In the genomic region with DNA sequence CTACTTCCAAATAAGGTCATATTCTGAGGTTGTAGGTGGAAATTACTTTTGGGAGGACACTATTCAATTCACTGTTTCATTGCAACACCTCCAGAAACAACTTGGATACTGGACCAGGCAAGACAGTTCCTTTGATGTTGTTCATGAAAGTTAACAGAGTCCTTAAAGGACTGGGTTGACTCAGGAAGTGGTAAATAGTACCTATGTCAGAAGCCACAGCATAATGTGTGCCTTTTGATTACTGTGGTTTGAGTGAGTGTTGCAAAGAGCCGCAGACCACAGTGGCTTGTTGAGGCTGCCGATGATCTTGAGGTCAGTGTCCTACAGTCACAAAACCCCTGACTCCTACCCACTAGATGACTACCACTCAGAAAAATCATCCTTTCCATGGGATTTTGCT, we compare ENCODE assay signal across 8 cellular contexts. TPM values are rescaled to one million over a fixed set of nuclear protein-coding genes. Genes with fewer than 3 reads are reported as not detected.
DNase-seq lines count a peak whose midpoint lies in the region; ATAC-seq and TF ChIP-seq lines count a peak whose summit lies in the region.

No MANE protein-coding gene starts in this region.

- H3K4me3 Mint-ChIP-seq in activated CD4-positive, alpha-beta T cell treated with anti-CD3 and anti-CD28 coated beads for 36 hours = no peak overlapping the region
- no peak overlapping the region for H3K4me3 Mint-ChIP-seq in Calu3 (ENCODE audit: low read depth, unreplicated experiment)

- CTCF ChIA-PET in activated CD4-positive, alpha-beta T cell treated with anti-CD3 and anti-CD28 coated beads for 36 hours (lab: Charles Lee) = no interaction called here
- CTCF ChIA-PET in Calu3 (lab: Charles Lee) = no interaction called here

- H3K4me3 ChIP-seq in smooth muscle cell = no peak overlapping the region
- no peak overlapping the region for H3K4me3 ChIP-seq in dorsolateral prefrontal cortex

- peak; percentile 75 for DNase-seq in activated CD4-positive, alpha-beta T cell treated with anti-CD3 and anti-CD28 coated beads for 36 hours
- DNase-seq in myocyte (ENCODE audit: low read depth) (peak; percentile 92), smooth muscle cell (lab: John Stamatoyannopoulos, UW; ENCODE audit: unreplicated experiment) (no peak), midbrain (lab: John Stamatoyannopoulos, UW) (no peak), dorsolateral prefrontal cortex (no peak), Calu3 (no peak)

- no peak overlapping the region for H3K27ac Mint-ChIP-seq in activated CD4-positive, alpha-beta T cell treated with anti-CD3 and anti-CD28 coated beads for 36 hours
- H3K27ac Mint-ChIP-seq in Calu3 (ENCODE audit: unreplicated experiment) = no peak overlapping the region

- no peaks in the 10 kb centered on the region for H3K9me3 ChIP-seq in smooth muscle cell (replicated peaks; ENCODE audit: low read depth)

- H4K20me1 ChIP-seq in smooth muscle cell (ENCODE audit: low read depth) = no peaks in the 10 kb centered on the region

- H3K4me1 Mint-ChIP-seq in activated CD4-positive, alpha-beta T cell treated with anti-CD3 and anti-CD28 coated beads for 36 hours = peaks cover 9% of the 10 kb centered on the region
- peaks cover 19% of the 10 kb centered on the region for H3K4me1 Mint-ChIP-seq in Calu3 (ENCODE audit: low read depth, unreplicated experiment)

- H3K27ac ChIP-seq in smooth muscle cell (ENCODE audit: low read depth) (no peak overlapping the region), dorsolateral prefrontal cortex (no peak overlapping the region)

- no peaks in the 10 kb centered on the region for H3K36me3 Mint-ChIP-seq in activated CD4-positive, alpha-beta T cell treated with anti-CD3 and anti-CD28 coated beads for 36 hours (ENCODE audit: low read depth)
- H3K36me3 Mint-ChIP-seq in Calu3 (ENCODE audit: insufficient read depth, unreplicated experiment) = no peaks in the 10 kb centered on the region

- ATAC-seq in GM19455 (IDR thresholded peaks at IDR 0.05; ENCODE audit: unreplicated experiment) = peak; percentile 89
- ATAC-seq in HG03354 (IDR thresholded peaks at IDR 0.05; ENCODE audit: poor library complexity, severe bottlenecking, unreplicated experiment) = peak; percentile 98
- peak; percentile 92 for ATAC-seq in activated CD4-positive, alpha-beta T cell treated with anti-CD3 and anti-CD28 coated beads for 36 hours

- no peak overlapping the region for H3K9ac ChIP-seq in smooth muscle cell (ENCODE audit: low read depth)

- POLR2A ChIA-PET in activated CD4-positive, alpha-beta T cell treated with anti-CD3 and anti-CD28 coated beads for 36 hours (lab: Charles Lee) = no interaction called here

- H3K36me3 ChIP-seq in smooth muscle cell (ENCODE audit: low read depth) = no peaks in the 10 kb centered on the region

- H3K9me3 Mint-ChIP-seq in activated CD4-positive, alpha-beta T cell treated with anti-CD3 and anti-CD28 coated beads for 36 hours (ENCODE audit: low read depth) = no peaks in the 10 kb centered on the region
- H3K9me3 Mint-ChIP-seq in Calu3 (ENCODE audit: low read depth, unreplicated experiment) = peaks cover 2% of the 10 kb centered on the region

- H3K27me3 Mint-ChIP-seq in activated CD4-positive, alpha-beta T cell treated with anti-CD3 and anti-CD28 coated beads for 36 hours = peaks cover 40% of the 10 kb centered on the region
- no peaks in the 10 kb centered on the region for H3K27me3 Mint-ChIP-seq in Calu3 (ENCODE audit: unreplicated experiment)

- no TSS peak for BruUV-seq in Calu3 (replicated peaks; lab: Mats Ljungman, UMichigan)

- H2AFZ ChIP-seq in smooth muscle cell (ENCODE audit: low read depth) = no peak overlapping the region

- H3K27me3 ChIP-seq in smooth muscle cell (ENCODE audit: low read depth) (peaks cover 1% of the 10 kb centered on the region), dorsolateral prefrontal cortex (peaks cover 0 to 11% (median 0%) of the 10 kb centered on the region in 45 donors)

- no peak overlapping the region for H3K4me2 ChIP-seq in smooth muscle cell

- WGBS in smooth muscle cell (ENCODE audit: low lambda C conversion rate) = 13% methylated on average over 2 of the region's 2 CpGs

- no peaks in the 10 kb centered on the region for H3K79me2 ChIP-seq in smooth muscle cell (ENCODE audit: low read depth)

- intact Hi-C loops in activated CD4-positive, alpha-beta T cell treated with anti-CD3 and anti-CD28 coated beads for 36 hours (cut with DNase I, micrococcal nuclease) = no loop called here
- intact Hi-C loops in dorsolateral prefrontal cortex (cut with DNase I) = no loop called here
- intact Hi-C loops in Calu3 (cut with micrococcal nuclease; ENCODE audit: unreplicated experiment) = no loop called here

- TF ChIP-seq CTCF in smooth muscle cell (IDR thresholded peaks at IDR 0.05; ENCODE audit: borderline replicate concordance, insufficient read depth, poor library complexity, severe bottlenecking) = no peak
- TF ChIP-seq CTCF in dorsolateral prefrontal cortex (IDR thresholded peaks at IDR 0.05 in 54 of 56, conservative IDR thresholded peaks at IDR 0.05 in 2 of 56; ENCODE audit: low read depth in 1 of 56, partially characterized antibody in 56 of 56) = no peak
- no peak for TF ChIP-seq CTCF in Calu3 (IDR thresholded peaks at IDR 0.05; ENCODE audit: unreplicated experiment)

- H3F3A ChIP-seq in smooth muscle cell (ENCODE audit: low read depth) = no peaks in the 10 kb centered on the region

- no peaks in the 10 kb centered on the region for H3K4me1 ChIP-seq in smooth muscle cell (ENCODE audit: low read depth)

RNA-seq across cellular contexts. Expression of a gene that starts 10.9 kb away (rescaled TPM):
- not detected for total RNA-seq in activated CD4-positive, alpha-beta T cell treated with anti-CD3 and anti-CD28 coated beads for 36 hours
- 6.4 and 6.7 TPM in 2 replicates for total RNA-seq in myocyte
- 6.3 TPM for polyA plus RNA-seq in myocyte (2012)
- total RNA-seq in smooth muscle cell = 2.9 and 3.8 TPM in 2 replicates
- 0.46 TPM in 1 of 2 replicates, not detected in the other for polyA plus RNA-seq in smooth muscle cell
- total RNA-seq in dorsolateral prefrontal cortex = 1 to 10 TPM in 114 of 120 experiments, under 1 TPM in 6; 0.86 to 4.9 (median 2.1) TPM
- total RNA-seq in Calu3 (2022) = 2.4 and 3.1 TPM in 2 replicates

Comparison
In these comparisons a context has a peak if more than half of its experiments do, and no peak if none do; other contexts are left out.
1. DNase-seq: peak in activated CD4-positive, alpha-beta T cell treated with anti-CD3 and anti-CD28 coated beads for 36 hours (single experiment) and myocyte (single experiment); none in smooth muscle cell (single experiment), midbrain (single experiment), dorsolateral prefrontal cortex (0 of 10) and Calu3 (single experiment).
2. Peak in every context shown above with its lines, with median percentiles within 50 percentile points of each other: ATAC-seq.